11 cellular contexts compared by ENCODE assay signal in genomic region chr3:185997130-185997529, GRCh38.
"Had no signal": no experiment of that assay in that cellular context is flagged by ENCODE, and none has a peak within 500 bp of the region (broad histone marks: within the 10 kb centered on the region; RNA-seq: fewer than 3 reads in every experiment).

No MANE protein-coding gene starts in this region.

- H3K9me3 ChIP-seq: HAP-1 had no signal

- ATAC-seq: GM23338, HCT116 had no signal

- FAIRE-seq: H1, H54 had no signal

- H3K4me1 ChIP-seq: HAP-1 had no signal

- H3K27ac ChIP-seq: GM23248 had no signal

- H3K4me3 ChIP-seq: GM23248, GM23338, HAP-1 had no signal

- H3K36me3 ChIP-seq: HAP-1 had no signal

- DNase-seq: GM23248, GOT3, H7, H9, HCEC 1CT, HFFc6 had no signal
